Comparison of ENCODE assay signal across 1 cellular context in genomic region chr1:39081266-39082139, GRCh38.
TF ChIP-seq lines count a peak whose summit lies in the region.

No MANE protein-coding gene starts in this region.

TF ChIP-seq in GM12878, 131 proteins besides CTCF, POLR2A, EP300 and RAD21:
- TF ChIP-seq SUZ12 (IDR thresholded peaks at IDR 0.05; ENCODE audit: unreplicated experiment) = peak; percentile 99
- TF ChIP-seq EZH2 (IDR thresholded peaks at IDR 0.05; ENCODE audit: borderline replicate concordance, control insufficient read depth, low read depth, low read length) = no peak
- no peak for TF ChIP-seq CBX5 (IDR thresholded peaks at IDR 0.05; ENCODE audit: low read depth)
